ENCODE assay signal across 14 cellular contexts in genomic region chr5:174798411-174798930, GRCh38.
"Had no signal": no experiment of that assay in that cellular context is flagged by ENCODE, and none has a peak within 500 bp of the region (broad histone marks: within the 10 kb centered on the region; RNA-seq: fewer than 3 reads in every experiment).

No MANE protein-coding gene starts in this region.

- H3K4me1 ChIP-seq: thyroid gland, vagina had no signal

- H3K36me3 ChIP-seq: esophagus muscularis mucosa, thyroid gland, vagina had no signal

- H3K9me3 Mint-ChIP-seq: activated CD4-positive, alpha-beta T cell treated with anti-CD3 and anti-CD28 coated beads, Interleukin-2, amount 10 ng/mL, durations not matched to agents 7 days and 5 days; activated naive CD8-positive, alpha-beta T cell treated with anti-CD3 and anti-CD28 coated beads, Interleukin-2, amount 10 ng/mL, durations not matched to agents 7 days and 5 days; activated T-cell treated with anti-CD3 and anti-CD28 coated beads, Interleukin-2, amount 50 U/mL, for 24 hours; T-helper 1 cell treated with Interleukin-12 subunit alpha and Interleukin-12 subunit beta and Interleukin-4 antibody, amounts not matched to agents 30 μg/mL and 1 μg/mL, for 36 hours had no signal

- H3K27me3 ChIP-seq: thyroid gland, vagina had no signal

- H3K27ac Mint-ChIP-seq: activated B cell treated with CpG ODN at 0.5 μM for 24 hours; activated CD4-positive, alpha-beta T cell treated with anti-CD3 and anti-CD28 coated beads, Interleukin-2, amount 10 ng/mL, durations not matched to agents 7 days and 5 days; activated naive CD8-positive, alpha-beta T cell treated with anti-CD3 and anti-CD28 coated beads, Interleukin-2, amount 10 ng/mL, durations not matched to agents 7 days and 5 days; activated T-cell treated with anti-CD3 and anti-CD28 coated beads, Interleukin-2, amount 50 U/mL, for 24 hours; T-helper 1 cell treated with Interleukin-12 subunit alpha and Interleukin-12 subunit beta and Interleukin-4 antibody, amounts not matched to agents 30 μg/mL and 1 μg/mL, for 36 hours had no signal

- H3K27ac ChIP-seq: esophagus muscularis mucosa, thyroid gland, vagina had no signal

- H3K9me3 ChIP-seq: esophagus muscularis mucosa, thyroid gland, vagina had no signal

- H3K4me3 ChIP-seq: esophagus muscularis mucosa, skin epidermis, thyroid gland, vagina had no signal

- H3K36me3 Mint-ChIP-seq: activated naive CD8-positive, alpha-beta T cell treated with anti-CD3 and anti-CD28 coated beads, Interleukin-2, amount 10 ng/mL, durations not matched to agents 7 days and 5 days; naive B cell had no signal

- DNase-seq: activated B cell treated with CpG ODN at 0.5 μM for 24 hours; activated CD4-positive, alpha-beta T cell treated with anti-CD3 and anti-CD28 coated beads, Interleukin-2, amount 10 ng/mL, durations not matched to agents 7 days and 5 days; activated gamma-delta T cell; activated naive CD8-positive, alpha-beta T cell treated with anti-CD3 and anti-CD28 coated beads, Interleukin-2, amount 10 ng/mL, durations not matched to agents 7 days and 5 days; activated T-cell treated with anti-CD3 and anti-CD28 coated beads, Interleukin-2, amount 50 U/mL, for 24 hours; aorta; hippocampal formation; midbrain; naive B cell; thyroid gland had no signal

- H3K4me1 Mint-ChIP-seq: activated B cell treated with CpG ODN at 0.5 μM for 24 hours had no signal

- H3K4me3 Mint-ChIP-seq: activated B cell treated with CpG ODN at 0.5 μM for 24 hours; activated CD4-positive, alpha-beta T cell treated with anti-CD3 and anti-CD28 coated beads, Interleukin-2, amount 10 ng/mL, durations not matched to agents 7 days and 5 days; activated naive CD8-positive, alpha-beta T cell treated with anti-CD3 and anti-CD28 coated beads, Interleukin-2, amount 10 ng/mL, durations not matched to agents 7 days and 5 days; activated T-cell treated with anti-CD3 and anti-CD28 coated beads, Interleukin-2, amount 50 U/mL, for 24 hours; naive B cell; T-helper 1 cell treated with Interleukin-12 subunit alpha and Interleukin-12 subunit beta and Interleukin-4 antibody, amounts not matched to agents 30 μg/mL and 1 μg/mL, for 36 hours had no signal
